In the genomic region with DNA sequence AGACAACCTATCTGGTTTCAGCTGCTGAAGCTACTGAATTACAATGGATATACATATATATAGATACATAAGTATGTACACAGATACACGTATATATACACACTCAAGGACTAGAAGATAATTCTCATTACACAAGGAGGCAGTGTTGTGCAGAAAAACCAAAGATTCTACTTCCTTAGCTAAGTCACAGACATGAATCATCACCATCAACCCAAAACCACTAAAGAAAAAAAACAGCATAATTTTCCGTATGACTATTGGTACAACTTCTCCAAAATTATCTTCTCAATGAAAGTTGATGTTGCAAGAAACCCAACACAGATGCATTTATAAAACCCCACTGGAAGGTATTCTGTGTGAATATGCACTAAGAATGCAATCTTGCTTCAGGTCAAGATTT, we compare ENCODE assay signal across 8 cellular contexts. TPM values are rescaled to one million over a fixed set of nuclear protein-coding genes. Genes with fewer than 3 reads are reported as not detected.
DNase-seq lines count a peak whose midpoint lies in the region; ATAC-seq, FAIRE-seq and TF ChIP-seq lines count a peak whose summit lies in the region.

No MANE protein-coding gene starts in this region.

- POLR2A ChIA-PET in PC-3 (lab: Charles Lee; ENCODE audit: unreplicated experiment), result interaction anchor here (0.6 kb wide), 1 partner anchor 40 kb away, joined by 4 read pairs; no protein-coding TSS in a partner anchor

- H3K27ac Mint-ChIP-seq in memory B cell, result no peak overlapping the region

- H3K27me3 ChIP-seq in PC-3 (ENCODE audit: low read length), result no peaks in the 10 kb centered on the region

- peak; percentile 68 for FAIRE-seq in colon (lab: Jason Lieb, UNC)

- H3K9me2 ChIP-seq in PC-3 (replicated peaks; ENCODE audit: low read length), result no peaks in the 10 kb centered on the region

- no peaks in the 10 kb centered on the region for H3K9me3 ChIP-seq in PC-3 (ENCODE audit: low read length)

- no peaks in the 10 kb centered on the region for H4K20me1 ChIP-seq in PC-3 (ENCODE audit: low read length)

- intact Hi-C loops in PC-3 (cut with micrococcal nuclease) (loop anchor here (1.0 to 5.0 kb wide), 7 partner anchors 40 to 330 kb away; partner anchors contain the start of genes GNG5 and SPATA1), posterior vena cava (cut with DNase I) (loop anchor here (5.0 to 10.0 kb wide), 2 partner anchors 313 to 330 kb away; no protein-coding TSS in a partner anchor)

- H2AFZ ChIP-seq in PC-3 (ENCODE audit: low read length), result peak overlapping the region; percentile 15; the same call in 1 of the 2 replicates

- H3K4me1 ChIP-seq in PC-3 (ENCODE audit: insufficient read depth, low read length), result peaks cover 12% of the 10 kb centered on the region

- TF ChIP-seq CTCF in PC-3 (conservative IDR thresholded peaks at IDR 0.05; ENCODE audit: low read depth, low read length), result peak; percentile 84

- H3K27me3 Mint-ChIP-seq in memory B cell, result peaks cover 2% of the 10 kb centered on the region

- H3K36me3 ChIP-seq in PC-3 (ENCODE audit: low read depth, low read length), result no peaks in the 10 kb centered on the region

- H3K36me3 Mint-ChIP-seq in memory B cell, result peaks cover 3% of the 10 kb centered on the region

- CTCF ChIA-PET in PC-3 (lab: Charles Lee), result interaction anchor here (0.6 to 1.2 kb wide), 5 partner anchors 38 to 259 kb away, joined by 3 to 11 read pairs (median 4); partner anchors contain the start of genes GNG5 and SPATA1

- no TSS peak for BruUV-seq in PC-3 (replicated peaks; lab: Mats Ljungman, UMichigan)

- H3K4me1 Mint-ChIP-seq in memory B cell, result peaks cover 5% of the 10 kb centered on the region

- no peak overlapping the region for H3K4me3 ChIP-seq in PC-3 (ENCODE audit: low read length)

- H3K9me3 Mint-ChIP-seq in memory B cell, result peaks cover 6% of the 10 kb centered on the region

- no peaks in the 10 kb centered on the region for H3K79me2 ChIP-seq in PC-3 (ENCODE audit: low read length)

- no peak overlapping the region for H3K9ac ChIP-seq in PC-3 (ENCODE audit: low read length)

- no peak overlapping the region for H3K4me3 Mint-ChIP-seq in memory B cell

- H3K4me2 ChIP-seq in PC-3 (ENCODE audit: low read length), result peak overlapping the region; percentile 58

- H3K27ac ChIP-seq in PC-3 (ENCODE audit: low read length), result peak overlapping the region; percentile 57

- no peaks in the 10 kb centered on the region for H3F3A ChIP-seq in PC-3 (ENCODE audit: low read length, unreplicated experiment)

- peak; percentile 85 for ATAC-seq in GM19397 (IDR thresholded peaks at IDR 0.05; ENCODE audit: unreplicated experiment)
- peak; percentile 98 for ATAC-seq in HG03432 (IDR thresholded peaks at IDR 0.05; ENCODE audit: unreplicated experiment)
- ATAC-seq in PC-3, result peak; percentile 93
- ATAC-seq in memory B cell (ENCODE audit: low read depth), result peak; percentile 86

- DNase-seq in EL, result peak; percentile 85
- DNase-seq in PC-3, result peak; percentile 93
- DNase-seq in memory B cell (ENCODE audit: low spot score in 2 of 2), result peak in 1 of 2 donors; percentile 36
- no peak for DNase-seq in NCI-H187 treated with DMSO at 0.1 percent for 48 hours (lab: John Stamatoyannopoulos, UW)
- no peak for DNase-seq in posterior vena cava (ENCODE audit: low spot score)

RNA-seq across cellular contexts. Expression of gene RPF1, which starts 36.8 kb away (rescaled TPM):
- total RNA-seq in PC-3 (2014; rRNA removed) (83.0 and 85.8 TPM in 2 replicates), posterior vena cava (10 to 100 TPM; 23.2 to 27.3 TPM)

RNA-seq across cellular contexts. Expression of gene DNASE2B, which starts 44.0 kb away (rescaled TPM):
- total RNA-seq in PC-3 (2014; rRNA removed) (not detected in 2 replicates), posterior vena cava (not detected)

Comparison
In these comparisons a context has a peak if more than half of its experiments do, and no peak if none do; other contexts are left out.
1. DNase-seq: peak in EL (single experiment) and PC-3 (single experiment); none in NCI-H187 treated with DMSO at 0.1 percent for 48 hours (single experiment) and posterior vena cava (single experiment).
2. Peak in every context shown above with its lines, with median percentiles within 50 percentile points of each other: ATAC-seq.